8 cellular contexts compared by ENCODE assay signal in the genomic region with DNA sequence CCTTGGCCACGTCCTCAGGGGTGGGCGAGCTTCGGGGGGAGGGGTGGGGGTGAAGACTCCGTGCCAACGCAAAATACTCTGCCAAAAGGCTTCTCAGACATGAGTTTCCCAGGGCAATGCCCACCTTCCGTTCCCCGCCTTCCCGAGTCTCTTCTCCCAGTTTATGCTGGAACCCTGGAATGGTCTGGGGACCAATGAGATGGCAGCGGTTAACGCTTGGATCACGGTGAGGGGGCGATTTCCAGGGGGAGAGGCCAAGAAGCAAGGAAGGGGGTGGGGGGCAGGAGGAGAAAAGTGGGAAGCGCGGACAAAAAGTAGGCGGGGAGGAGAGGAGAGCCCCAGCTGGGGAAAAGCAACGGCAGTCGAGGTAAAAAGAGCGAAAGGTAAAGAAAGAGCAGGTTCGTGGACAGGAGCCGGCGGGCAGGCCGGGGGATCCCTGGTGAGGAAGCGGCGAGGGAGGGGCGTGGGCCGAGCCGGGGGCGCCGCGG. TPM values are rescaled to one million over a fixed set of nuclear protein-coding genes. Genes with fewer than 3 reads are reported as not detected.
DNase-seq lines count a peak whose midpoint lies in the region; ATAC-seq lines count a peak whose summit lies in the region.

No MANE protein-coding gene starts in this region.

- no peaks in the 10 kb centered on the region for H3K9me3 ChIP-seq in adipocyte (ENCODE audit: control insufficient read depth, low read length)
- no peaks in the 10 kb centered on the region for H3K9me3 ChIP-seq in subcutaneous abdominal adipose tissue (ENCODE audit: control insufficient read depth in 5 of 5, low read length in 5 of 5)

- H3K36me3 Mint-ChIP-seq in activated T-cell treated with anti-CD3 and anti-CD28 coated beads, Interleukin-2, amount 50 U/mL, for 4 hours (ENCODE audit: insufficient read depth), result no peaks in the 10 kb centered on the region

- no peak overlapping the region for H3K4me3 Mint-ChIP-seq in activated T-cell treated with anti-CD3 and anti-CD28 coated beads, Interleukin-2, amount 50 U/mL, for 4 hours

- DNase-seq in NCI-H1092 treated with DMSO at 0.1 percent for 48 hours (lab: John Stamatoyannopoulos, UW) (peak; percentile 47), NCI-H1092 (lab: John Stamatoyannopoulos, UW) (no peak), adipocyte (ENCODE audit: low read depth) (no peak), iPS-NIHi7 (ENCODE audit: extremely low spot score) (peak; percentile 43), NCI-H1436 treated with DMSO at 0.1 percent for 48 hours (lab: John Stamatoyannopoulos, UW) (no peak), HuH-7.5 (ENCODE audit: low spot score) (no peak)
- no peak for DNase-seq in activated T-cell treated with anti-CD3 and anti-CD28 coated beads, Interleukin-2, amount 50 U/mL, for 4 hours

- H3K9me3 Mint-ChIP-seq in activated T-cell treated with anti-CD3 and anti-CD28 coated beads, Interleukin-2, amount 50 U/mL, for 4 hours, result no peaks in the 10 kb centered on the region

- peaks cover 44% of the 10 kb centered on the region for H3K27me3 Mint-ChIP-seq in activated T-cell treated with anti-CD3 and anti-CD28 coated beads, Interleukin-2, amount 50 U/mL, for 4 hours (ENCODE audit: low read depth)

- H3K27ac ChIP-seq in subcutaneous abdominal adipose tissue (ENCODE audit: low read depth, low read length), result no peak overlapping the region

- peaks cover 15% of the 10 kb centered on the region for H3K4me1 ChIP-seq in adipocyte (ENCODE audit: control insufficient read depth, insufficient read depth, low read length)
- H3K4me1 ChIP-seq in subcutaneous abdominal adipose tissue (ENCODE audit: control insufficient read depth in 5 of 5, insufficient read depth in 5 of 5, low read length in 5 of 5), result peaks cover 0 to 29% (median 28%) of the 10 kb centered on the region in 5 donors

- no peaks in the 10 kb centered on the region for H3K36me3 ChIP-seq in adipocyte (ENCODE audit: control insufficient read depth, insufficient read depth, low read length, severe bottlenecking)
- no peaks in the 10 kb centered on the region for H3K36me3 ChIP-seq in subcutaneous abdominal adipose tissue (ENCODE audit: control insufficient read depth in 5 of 5, insufficient read depth in 5 of 5, low read length in 5 of 5)

- H3K4me1 Mint-ChIP-seq in activated T-cell treated with anti-CD3 and anti-CD28 coated beads, Interleukin-2, amount 50 U/mL, for 4 hours (ENCODE audit: low read depth), result peaks cover 6% of the 10 kb centered on the region

- no peak overlapping the region for H3K9ac ChIP-seq in adipocyte (ENCODE audit: low read length)
- H3K9ac ChIP-seq in subcutaneous abdominal adipose tissue (ENCODE audit: low read length in 5 of 5), result peak overlapping the region in 1 of 5 donors; percentile 40

- H3K4me3 ChIP-seq in adipocyte (ENCODE audit: low read length) (peak overlapping the region; percentile 85), subcutaneous abdominal adipose tissue (ENCODE audit: low read depth in 1 of 5, low read length in 5 of 5) (peak overlapping the region; percentile 36 to 78 (median 65))

- H3K27me3 ChIP-seq in adipocyte (replicated peaks; ENCODE audit: control insufficient read depth, insufficient read depth, low read length) (no peaks in the 10 kb centered on the region), subcutaneous abdominal adipose tissue (ENCODE audit: control insufficient read depth in 5 of 5, insufficient read depth in 4 of 5, low read length in 5 of 5) (peaks cover 0 to 22% (median 12%) of the 10 kb centered on the region in 5 donors)

- no peak for ATAC-seq in activated T-cell treated with anti-CD3 and anti-CD28 coated beads, Interleukin-2, amount 50 U/mL, for 4 hours

RNA-seq across cellular contexts. Expression of a gene that starts 0.6 kb away (rescaled TPM):
- total RNA-seq in activated T-cell treated with anti-CD3 and anti-CD28 coated beads, Interleukin-2, amount 50 U/mL, for 4 hours, result not detected

Comparison
In these comparisons a context has a peak if more than half of its experiments do, and no peak if none do; other contexts are left out.
1. DNase-seq: peak in NCI-H1092 treated with DMSO at 0.1 percent for 48 hours (single experiment) and iPS-NIHi7 (single experiment); none in NCI-H1092 (single experiment), adipocyte (single experiment), NCI-H1436 treated with DMSO at 0.1 percent for 48 hours (single experiment), HuH-7.5 (single experiment) and activated T-cell treated with anti-CD3 and anti-CD28 coated beads, Interleukin-2, amount 50 U/mL, for 4 hours (single experiment).